In genomic region chr10:89053555-89053954, GRCh38 we compare ENCODE assay signal across 21 cellular contexts.
A peak's percentile ranks its signal among the peaks of the same experiment; 100 is the strongest.
DNase-seq lines count a peak whose midpoint lies in the region; ATAC-seq, FAIRE-seq and TF ChIP-seq lines count a peak whose summit lies in the region.
"Had no signal": no experiment of that assay in that cellular context is flagged by ENCODE, and none has a peak within 500 bp of the region (broad histone marks: within the 10 kb centered on the region; RNA-seq: fewer than 3 reads in every experiment).

No MANE protein-coding gene starts in this region.

- WGBS in K562 (ENCODE audit: insufficient coverage, low coverage, missing lambda C conversion rate), result 0% methylated on average over 5 of the region's 5 CpGs
- WGBS in hepatocyte (ENCODE audit: low lambda C conversion rate, missing lambda C conversion rate), result 73% methylated on average over 5 of the region's 5 CpGs
- 33 to 61% (median 39%) methylated on average over 5 of the region's 5 CpGs for WGBS in small intestine, 3 donors

- no peak for FAIRE-seq in K562 (lab: Jason Lieb, UNC)
- no peak for FAIRE-seq in small intestine (lab: Jason Lieb, UNC)
- FAIRE-seq: GM12891, GM19239 had no signal

- no peak for TF ChIP-seq RAD21 in K562 (CRISPR knock-in tag; conservative IDR thresholded peaks at IDR 0.05 in 1 of 2, IDR thresholded peaks at IDR 0.05 in 1 of 2)

- DNase-seq in HT1080 (ENCODE audit: low read depth) (peak; percentile 16), K562 (ENCODE audit: extremely low read depth in 1 of 4, low spot score in 3 of 4) (no peak), hepatocyte (ENCODE audit: low spot score) (peak; percentile 23), small intestine (peak; percentile 87), NCI-H526 (lab: John Stamatoyannopoulos, UW) (no peak), osteoblast (ENCODE audit: insufficient read length, low spot score, missing footprints) (no peak)
- DNase-seq: CD8-positive, alpha-beta T cell; DMS53; NCI-H1105; NCI-H2081; NCI-H2171 treated with DMSO at 0.1 percent for 48 hours; NCI-H446 treated with DMSO at 0.1 percent for 48 hours; NCI-H748 treated with DMSO at 0.1 percent for 48 hours; NK-92 treated with Interleukin-12 subunit alpha and Interleukin-12 subunit beta, amount 100 ng/mL, for 24 hours; Peyer's patch had no signal

- TF ChIP-seq CTCF in K562 (IDR thresholded peaks at IDR 0.05 in 2 of 3, conservative IDR thresholded peaks at IDR 0.05 in 1 of 3; ENCODE audit: insufficient read depth in 2 of 3, low read depth in 1 of 3, low read length in 3 of 3) (no peak), hepatocyte (IDR thresholded peaks at IDR 0.05; ENCODE audit: poor library complexity) (no peak), osteoblast (IDR thresholded peaks at IDR 0.05; ENCODE audit: extremely low read depth, low read depth, low read length) (no peak)

- BruUV-seq in K562 (replicated peaks; lab: Mats Ljungman, UMichigan), result no TSS peak

- H3K4me3 ChIP-seq in K562 (no peak overlapping the region), hepatocyte (no peak overlapping the region), small intestine (ENCODE audit: low read depth in 1 of 2, low read length in 2 of 2) (no peak overlapping the region), osteoblast (ENCODE audit: insufficient read depth, low read length) (no peak overlapping the region)
- H3K4me3 ChIP-seq: BLaER1 treated with 17β-estradiol and CSF1 and Interleukin-3, amounts not matched to agents 10 nM and 100 nM; GM23338; Peyer's patch had no signal

- no peaks in the 10 kb centered on the region for H3K79me2 ChIP-seq in K562 (ENCODE audit: control insufficient read depth, insufficient read depth, low read length)
- no peaks in the 10 kb centered on the region for H3K79me2 ChIP-seq in hepatocyte
- H3K79me2 ChIP-seq in osteoblast (ENCODE audit: insufficient read depth, low read length), result no peaks in the 10 kb centered on the region

- H2AFZ ChIP-seq in K562 (ENCODE audit: low read depth, low read length) (no peak overlapping the region), hepatocyte (no peak overlapping the region), osteoblast (ENCODE audit: low read length) (no peak overlapping the region)
- H2AFZ ChIP-seq: GM23338 had no signal

- H3K9me2 ChIP-seq in hepatocyte (replicated peaks; ENCODE audit: insufficient read depth), result no peaks in the 10 kb centered on the region

- TF ChIP-seq POLR2A in K562 (conservative IDR thresholded peaks at IDR 0.05), result no peak

- H3K4me2 ChIP-seq in K562 (ENCODE audit: insufficient read depth, low read length) (no peak overlapping the region), hepatocyte (no peak overlapping the region), osteoblast (ENCODE audit: insufficient read depth, low read length) (no peak overlapping the region)
- H3K4me2 ChIP-seq: GM23338 had no signal

- CTCF ChIA-PET in K562 (lab: Yijun Ruan, JAX; ENCODE audit: low intra/inter-chr PET ratio), result no interaction called here

- H3K27me3 ChIP-seq in K562 (ENCODE audit: control insufficient read depth in 2 of 2, insufficient read depth in 2 of 2, low read length in 2 of 2) (no peaks in the 10 kb centered on the region), hepatocyte (no peaks in the 10 kb centered on the region), small intestine (ENCODE audit: control insufficient read depth in 2 of 2, insufficient read depth in 2 of 2, low read length in 2 of 2) (no peaks in the 10 kb centered on the region), osteoblast (ENCODE audit: insufficient read depth, low read length) (no peaks in the 10 kb centered on the region)
- H3K27me3 ChIP-seq: BLaER1 treated with 17β-estradiol and CSF1 and Interleukin-3, amounts not matched to agents 10 nM and 100 nM; Peyer's patch had no signal

- intact Hi-C loops in K562 (cut with micrococcal nuclease), result no loop called here

- no peaks in the 10 kb centered on the region for H3K9me1 ChIP-seq in K562 (ENCODE audit: control insufficient read depth, insufficient read depth, low read length)

- in situ Hi-C loops in K562 (cut with MboI), result no loop called here

- no peak for TF ChIP-seq EP300 in K562 (IDR thresholded peaks at IDR 0.05; ENCODE audit: low read length)

- H3K36me3 ChIP-seq in K562 (ENCODE audit: control insufficient read depth, insufficient read depth, low read length) (no peaks in the 10 kb centered on the region), hepatocyte (replicated peaks; ENCODE audit: insufficient read depth, low read depth) (no peaks in the 10 kb centered on the region), small intestine (ENCODE audit: control insufficient read depth in 2 of 2, insufficient read depth in 2 of 2, low read length in 2 of 2) (no peaks in the 10 kb centered on the region), osteoblast (ENCODE audit: insufficient read depth, low read length) (no peaks in the 10 kb centered on the region)
- H3K36me3 ChIP-seq: BLaER1 treated with 17β-estradiol and CSF1 and Interleukin-3, amounts not matched to agents 10 nM and 100 nM; Peyer's patch had no signal

- no peak overlapping the region for H3K9ac ChIP-seq in K562 (ENCODE audit: insufficient read depth in 1 of 2, low read depth in 2 of 2, low read length in 2 of 2)
- H3K9ac ChIP-seq: BLaER1 treated with 17β-estradiol and CSF1 and Interleukin-3, amounts not matched to agents 10 nM and 100 nM had no signal

- POLR2A ChIA-PET in K562 (lab: Yijun Ruan, JAX), result interaction anchor here (0.7 kb wide), 1 partner anchor 17 kb away, joined by 3 read pairs; no protein-coding TSS in a partner anchor

- H3K27ac ChIP-seq in K562 (ENCODE audit: extremely low read depth, low read depth, low read length) (no peak overlapping the region), hepatocyte (no peak overlapping the region), small intestine (ENCODE audit: low read depth in 1 of 2, low read length in 1 of 2) (peak overlapping the region in 1 of 2 donors; percentile 54), osteoblast (ENCODE audit: low read depth, low read length) (no peak overlapping the region)
- H3K27ac ChIP-seq: BLaER1 treated with 17β-estradiol and CSF1 and Interleukin-3, amounts not matched to agents 10 nM and 100 nM; Peyer's patch had no signal

- no peaks in the 10 kb centered on the region for H3K4me1 ChIP-seq in K562 (replicated peaks in 1 of 2; ENCODE audit: control insufficient read depth in 2 of 2, insufficient read depth in 2 of 2, low read length in 2 of 2)
- H3K4me1 ChIP-seq in hepatocyte (ENCODE audit: insufficient read depth), result no peaks in the 10 kb centered on the region
- H3K4me1 ChIP-seq in small intestine (ENCODE audit: control insufficient read depth in 2 of 2, insufficient read depth in 1 of 2, low read depth in 1 of 2, low read length in 1 of 2), result no peaks in the 10 kb centered on the region
- H3K4me1 ChIP-seq in osteoblast (ENCODE audit: insufficient read depth, low read length), result no peaks in the 10 kb centered on the region
- H3K4me1 ChIP-seq: Peyer's patch had no signal

- no peak for ATAC-seq in K562
- ATAC-seq in GM21381 (IDR thresholded peaks at IDR 0.05; ENCODE audit: unreplicated experiment), result no peak
- ATAC-seq: CD8-positive, alpha-beta T cell; GM23338; HCT116 had no signal

- H4K20me1 ChIP-seq in K562 (replicated peaks; ENCODE audit: control insufficient read depth, insufficient read depth, low read length), result no peaks in the 10 kb centered on the region
- no peaks in the 10 kb centered on the region for H4K20me1 ChIP-seq in hepatocyte (ENCODE audit: insufficient read depth, poor library complexity, severe bottlenecking)
- no peaks in the 10 kb centered on the region for H4K20me1 ChIP-seq in osteoblast (ENCODE audit: insufficient read depth, low read length)
- H4K20me1 ChIP-seq: BLaER1 treated with 17β-estradiol and CSF1 and Interleukin-3, amounts not matched to agents 10 nM and 100 nM had no signal

- H3K9me3 ChIP-seq in K562 (replicated peaks; ENCODE audit: control insufficient read depth, insufficient read depth, low read depth, low read length) (no peaks in the 10 kb centered on the region), hepatocyte (ENCODE audit: low read depth) (no peaks in the 10 kb centered on the region), small intestine (ENCODE audit: control insufficient read depth, low read depth) (no peaks in the 10 kb centered on the region), osteoblast (ENCODE audit: low read depth, low read length) (no peaks in the 10 kb centered on the region)
- H3K9me3 ChIP-seq: BLaER1 treated with 17β-estradiol and CSF1 and Interleukin-3, amounts not matched to agents 10 nM and 100 nM; Peyer's patch had no signal

TF ChIP-seq in K562, 482 proteins besides CTCF, POLR2A, EP300 and RAD21:
- TF ChIP-seq FOSL1 (tag; conservative IDR thresholded peaks at IDR 0.05) (0 out of 2 replicates have a peak, but pooled peaks have one; percentile 11), MYBL2 (IDR thresholded peaks at IDR 0.05; ENCODE audit: low read depth) (no peak), MYBL2 (CRISPR knock-in tag; IDR thresholded peaks at IDR 0.05; ENCODE audit: borderline replicate concordance) (no peak)

Comparison
In these comparisons a context has a peak if more than half of its experiments do, and no peak if none do; other contexts are left out.
1. DNase-seq: peak in HT1080 (single experiment), hepatocyte (single experiment) and small intestine (single experiment); none in K562 (0 of 4), NCI-H526 (0 of 2) and osteoblast (single experiment).